1 cellular context compared by ENCODE assay signal in genomic region chr4:108433832-108434231, GRCh38.
TF ChIP-seq lines count a peak whose summit lies in the region.

No MANE protein-coding gene starts in this region.

TF ChIP-seq in WTC11, 78 proteins besides CTCF, POLR2A, EP300 and RAD21 (continued from another document):
- TF ChIP-seq, protein P1, sequence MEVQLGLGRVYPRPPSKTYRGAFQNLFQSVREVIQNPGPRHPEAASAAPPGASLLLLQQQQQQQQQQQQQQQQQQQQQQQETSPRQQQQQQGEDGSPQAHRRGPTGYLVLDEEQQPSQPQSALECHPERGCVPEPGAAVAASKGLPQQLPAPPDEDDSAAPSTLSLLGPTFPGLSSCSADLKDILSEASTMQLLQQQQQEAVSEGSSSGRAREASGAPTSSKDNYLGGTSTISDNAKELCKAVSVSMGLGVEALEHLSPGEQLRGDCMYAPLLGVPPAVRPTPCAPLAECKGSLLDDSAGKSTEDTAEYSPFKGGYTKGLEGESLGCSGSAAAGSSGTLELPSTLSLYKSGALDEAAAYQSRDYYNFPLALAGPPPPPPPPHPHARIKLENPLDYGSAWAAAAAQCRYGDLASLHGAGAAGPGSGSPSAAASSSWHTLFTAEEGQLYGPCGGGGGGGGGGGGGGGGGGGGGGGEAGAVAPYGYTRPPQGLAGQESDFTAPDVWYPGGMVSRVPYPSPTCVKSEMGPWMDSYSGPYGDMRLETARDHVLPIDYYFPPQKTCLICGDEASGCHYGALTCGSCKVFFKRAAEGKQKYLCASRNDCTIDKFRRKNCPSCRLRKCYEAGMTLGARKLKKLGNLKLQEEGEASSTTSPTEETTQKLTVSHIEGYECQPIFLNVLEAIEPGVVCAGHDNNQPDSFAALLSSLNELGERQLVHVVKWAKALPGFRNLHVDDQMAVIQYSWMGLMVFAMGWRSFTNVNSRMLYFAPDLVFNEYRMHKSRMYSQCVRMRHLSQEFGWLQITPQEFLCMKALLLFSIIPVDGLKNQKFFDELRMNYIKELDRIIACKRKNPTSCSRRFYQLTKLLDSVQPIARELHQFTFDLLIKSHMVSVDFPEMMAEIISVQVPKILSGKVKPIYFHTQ (CRISPR knock-in tag; IDR thresholded peaks at IDR 0.05) = no peak
- TF ChIP-seq PREB (CRISPR knock-in tag; IDR thresholded peaks at IDR 0.05; ENCODE audit: borderline replicate concordance) = no peak
- no peak for TF ChIP-seq GABPB1 (CRISPR knock-in tag; IDR thresholded peaks at IDR 0.05)
- TF ChIP-seq ZNF121 (CRISPR knock-in tag; IDR thresholded peaks at IDR 0.05) = no peak
- TF ChIP-seq, protein P2, sequence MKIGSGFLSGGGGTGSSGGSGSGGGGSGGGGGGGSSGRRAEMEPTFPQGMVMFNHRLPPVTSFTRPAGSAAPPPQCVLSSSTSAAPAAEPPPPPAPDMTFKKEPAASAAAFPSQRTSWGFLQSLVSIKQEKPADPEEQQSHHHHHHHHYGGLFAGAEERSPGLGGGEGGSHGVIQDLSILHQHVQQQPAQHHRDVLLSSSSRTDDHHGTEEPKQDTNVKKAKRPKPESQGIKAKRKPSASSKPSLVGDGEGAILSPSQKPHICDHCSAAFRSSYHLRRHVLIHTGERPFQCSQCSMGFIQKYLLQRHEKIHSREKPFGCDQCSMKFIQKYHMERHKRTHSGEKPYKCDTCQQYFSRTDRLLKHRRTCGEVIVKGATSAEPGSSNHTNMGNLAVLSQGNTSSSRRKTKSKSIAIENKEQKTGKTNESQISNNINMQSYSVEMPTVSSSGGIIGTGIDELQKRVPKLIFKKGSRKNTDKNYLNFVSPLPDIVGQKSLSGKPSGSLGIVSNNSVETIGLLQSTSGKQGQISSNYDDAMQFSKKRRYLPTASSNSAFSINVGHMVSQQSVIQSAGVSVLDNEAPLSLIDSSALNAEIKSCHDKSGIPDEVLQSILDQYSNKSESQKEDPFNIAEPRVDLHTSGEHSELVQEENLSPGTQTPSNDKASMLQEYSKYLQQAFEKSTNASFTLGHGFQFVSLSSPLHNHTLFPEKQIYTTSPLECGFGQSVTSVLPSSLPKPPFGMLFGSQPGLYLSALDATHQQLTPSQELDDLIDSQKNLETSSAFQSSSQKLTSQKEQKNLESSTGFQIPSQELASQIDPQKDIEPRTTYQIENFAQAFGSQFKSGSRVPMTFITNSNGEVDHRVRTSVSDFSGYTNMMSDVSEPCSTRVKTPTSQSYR (CRISPR knock-in tag; IDR thresholded peaks at IDR 0.05) = no peak
- no peak for TF ChIP-seq ZNF263 (CRISPR knock-in tag; IDR thresholded peaks at IDR 0.05; ENCODE audit: low read depth)
- no peak for TF ChIP-seq TCF7 (CRISPR knock-in tag; IDR thresholded peaks at IDR 0.05; ENCODE audit: low read depth)
TF ChIP-seq in WTC11: peak in this region for 0.
